Comparison of ENCODE assay signal across 24 cellular contexts in the genomic region with DNA sequence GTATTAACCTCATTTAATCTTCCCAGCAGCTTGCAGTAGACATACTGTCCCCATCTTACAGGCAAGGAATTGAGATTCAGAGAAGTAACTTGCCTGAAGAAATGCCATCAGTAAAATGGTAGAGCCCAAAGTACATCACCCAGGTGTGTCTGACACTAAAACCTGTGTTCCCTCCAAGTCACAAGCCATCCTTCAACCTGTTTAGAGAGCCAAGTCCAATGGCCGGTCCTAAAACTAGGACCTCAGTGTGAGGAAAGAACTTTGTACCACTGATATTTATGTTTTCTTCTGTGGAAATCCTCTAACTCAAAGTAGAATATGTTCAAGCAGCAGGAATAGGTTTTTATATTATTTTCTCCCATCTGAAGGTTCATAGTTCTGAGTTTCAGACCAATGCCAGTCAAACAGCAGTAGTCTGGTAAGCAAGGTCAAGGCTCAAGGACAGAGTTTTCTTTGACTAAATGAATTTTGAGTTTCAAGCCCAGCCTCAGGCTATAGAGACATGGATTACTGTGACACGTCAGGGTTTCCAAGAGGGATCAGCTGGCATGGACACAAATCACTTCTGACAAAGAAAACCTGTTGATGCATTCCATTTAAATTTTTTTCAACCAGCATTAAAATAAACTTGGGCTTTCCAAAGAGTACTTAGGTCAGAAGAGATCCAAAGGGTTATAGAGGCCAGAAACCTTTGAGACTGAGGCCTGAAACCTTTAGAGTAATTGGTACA.
DNase-seq lines count a peak whose midpoint lies in the region; ATAC-seq and TF ChIP-seq lines count a peak whose summit lies in the region.
"Had no signal": no experiment of that assay in that cellular context is flagged by ENCODE, and none has a peak within 500 bp of the region (broad histone marks: within the 10 kb centered on the region; RNA-seq: fewer than 3 reads in every experiment).

No MANE protein-coding gene starts in this region.

- no peak for TF ChIP-seq CTCF in brain (conservative IDR thresholded peaks at IDR 0.05)
- no peak for TF ChIP-seq CTCF in right lobe of liver (IDR thresholded peaks at IDR 0.05)
- no peak for TF ChIP-seq CTCF in retinal pigment epithelial cell (conservative IDR thresholded peaks at IDR 0.05; ENCODE audit: low read depth, low read length)

- DNase-seq in M059J (ENCODE audit: low read depth) (peak; percentile 93), right lobe of liver (no peak), retinal pigment epithelial cell (ENCODE audit: low read depth) (peak; percentile 43), NCI-H146 treated with DMSO at 0.1 percent for 48 hours (lab: John Stamatoyannopoulos, UW; ENCODE audit: unreplicated experiment) (no peak), LoVo (ENCODE audit: low spot score) (no peak)
- DNase-seq: GDM1; GM23248; H9; MM.1S; NCI-H1048; NCI-H1417 treated with DMSO at 0.1 percent for 48 hours; NCI-H2029; NCI-H2227 treated with DMSO at 0.1 percent for 48 hours; NCI-H510A; NK-92 treated with Interleukin-12 subunit alpha and Interleukin-12 subunit beta, amount 100 ng/mL, for 24 hours; SIG-M5 had no signal

- H3K4me1 ChIP-seq in right lobe of liver, result peaks cover 0 to 80% (median 32%) of the 10 kb centered on the region in 4 donors
- H3K4me1 ChIP-seq: A549 had no signal

- H3K27me3 Mint-ChIP-seq in brain, result no peaks in the 10 kb centered on the region
- H3K27me3 Mint-ChIP-seq: IgD-negative memory B cell had no signal

- H3K4me1 Mint-ChIP-seq in brain, result peaks cover 19% of the 10 kb centered on the region
- H3K4me1 Mint-ChIP-seq: B cell, CD14-positive monocyte, H9 had no signal

- 46% methylated on average over 2 of the region's 2 CpGs for WGBS in right lobe of liver (ENCODE audit: insufficient coverage, low coverage, low lambda C conversion rate, missing lambda C conversion rate)

- no peaks in the 10 kb centered on the region for H3K9me3 Mint-ChIP-seq in brain
- H3K9me3 Mint-ChIP-seq: H9, IgD-negative memory B cell had no signal

- H3K36me3 ChIP-seq in right lobe of liver, result peaks cover 0 to 20% (median 3%) of the 10 kb centered on the region in 4 donors

- H3K27ac ChIP-seq in right lobe of liver, result peak overlapping the region; percentile 72 to 97 (median 94)
- H3K27ac ChIP-seq: A549, GM23248 had no signal

- H3K27me3 ChIP-seq in right lobe of liver, result no peaks in the 10 kb centered on the region

- no peak for TF ChIP-seq POLR2A in right lobe of liver (IDR thresholded peaks at IDR 0.05)

- H3K4me3 ChIP-seq in right lobe of liver, result no peak overlapping the region
- H3K4me3 ChIP-seq in retinal pigment epithelial cell (ENCODE audit: low read length), result no peak overlapping the region
- H3K4me3 ChIP-seq: A549, GM23248 had no signal

- no peaks in the 10 kb centered on the region for H3K9me3 ChIP-seq in right lobe of liver
- H3K9me3 ChIP-seq: A549 had no signal

- H3K27ac Mint-ChIP-seq in brain, result peak overlapping the region in 3 of 5 experiments; percentile 59 to 89 (median 77)
- H3K27ac Mint-ChIP-seq: B cell, CD14-positive monocyte, IgD-negative memory B cell had no signal

- no peak for ATAC-seq in right lobe of liver
- ATAC-seq in GM19455 (IDR thresholded peaks at IDR 0.05; ENCODE audit: unreplicated experiment), result no peak
- no peak for ATAC-seq in GM18870 (IDR thresholded peaks at IDR 0.05; ENCODE audit: unreplicated experiment)
- ATAC-seq: A549, SK-N-SH treated with all-trans-retinoic acid at 6 μM for 48 hours had no signal

- intact Hi-C loops in right lobe of liver (cut with DNase I), result no loop called here

- H3K36me3 Mint-ChIP-seq in brain, result peaks cover 49% of the 10 kb centered on the region
- H3K36me3 Mint-ChIP-seq: CD14-positive monocyte had no signal

- H3K4me3 Mint-ChIP-seq in brain, result no peak overlapping the region
- H3K4me3 Mint-ChIP-seq: B cell, CD14-positive monocyte, H9, IgD-negative memory B cell had no signal

Comparison
In these comparisons a context has a peak if more than half of its experiments do, and no peak if none do; other contexts are left out.
1. DNase-seq: peak in M059J (single experiment) and retinal pigment epithelial cell (single experiment); none in right lobe of liver (0 of 3), NCI-H146 treated with DMSO at 0.1 percent for 48 hours (single experiment) and LoVo (single experiment).